Comparison of ENCODE assay signal across 8 cellular contexts in the genomic region with DNA sequence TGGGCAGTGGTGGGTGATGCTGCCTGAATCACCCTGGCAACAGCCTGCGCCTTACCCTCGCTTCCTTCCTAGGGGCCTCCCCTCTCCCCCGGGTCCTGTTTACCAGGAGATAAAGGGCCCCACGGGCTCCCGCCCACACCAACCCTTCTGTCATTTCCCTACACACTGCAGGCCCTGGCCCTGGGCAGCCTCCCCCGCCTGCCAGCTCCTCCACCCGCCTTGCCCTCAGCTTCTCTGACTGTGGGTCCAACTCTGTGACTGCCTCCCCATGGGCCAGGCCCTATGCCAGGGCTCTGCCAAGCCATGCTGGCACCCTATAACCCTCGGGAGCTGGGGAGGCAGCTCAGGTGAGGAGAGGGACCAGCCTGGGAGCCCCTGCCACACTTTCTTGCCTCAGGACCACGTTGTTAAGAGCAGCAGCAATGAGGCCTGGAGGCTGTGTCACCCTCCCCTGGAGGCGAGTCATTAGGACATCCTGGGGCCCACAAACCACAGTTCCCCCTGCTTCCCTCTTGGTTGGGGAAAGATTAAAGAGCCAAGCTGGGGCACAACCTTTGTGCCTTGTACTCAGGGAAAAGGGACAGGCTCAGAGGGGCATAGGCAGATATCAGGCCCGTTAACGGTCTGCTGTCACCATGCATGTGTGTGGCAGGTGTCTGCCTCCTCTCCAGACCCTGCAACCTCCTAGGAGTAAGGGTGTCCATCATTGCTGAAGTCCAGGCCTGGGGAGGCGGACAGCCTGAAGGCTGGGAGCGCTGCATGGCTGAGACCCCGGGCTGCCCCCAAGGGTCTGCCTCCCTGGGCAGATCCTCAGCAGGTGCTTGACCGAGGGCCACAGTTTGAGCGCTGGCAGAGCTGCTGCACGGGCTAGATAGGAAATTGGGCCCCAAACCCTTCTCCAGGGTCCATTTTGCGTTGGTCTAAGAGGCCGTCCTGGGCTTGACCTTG. TPM values are rescaled to one million over a fixed set of nuclear protein-coding genes. Genes with fewer than 3 reads are reported as not detected.
DNase-seq lines count a peak whose midpoint lies in the region; ATAC-seq, FAIRE-seq and TF ChIP-seq lines count a peak whose summit lies in the region.

No MANE protein-coding gene starts in this region.

- TF ChIP-seq CTCF in mesothelial cell of epicardium (IDR thresholded peaks at IDR 0.05; ENCODE audit: unreplicated experiment), result no peak

- H3K4me1 Mint-ChIP-seq in activated T-helper 1 cell treated with anti-CD3 and anti-CD28 coated beads, Interleukin-12 subunit alpha, Interleukin-12 subunit beta, Interleukin-2, Interleukin-4 antibody, amounts not matched to agents 30 ng/mL and 10 ng/mL and 1 ng/mL, durations not matched to agents 14 hours and 24 hours and 36 hours (ENCODE audit: low read depth), result peaks cover 33% of the 10 kb centered on the region
- peaks cover 29% of the 10 kb centered on the region for H3K4me1 Mint-ChIP-seq in mesothelial cell of epicardium

- H3K27ac Mint-ChIP-seq in activated T-helper 1 cell treated with anti-CD3 and anti-CD28 coated beads, Interleukin-12 subunit alpha, Interleukin-12 subunit beta, Interleukin-2, Interleukin-4 antibody, amounts not matched to agents 30 ng/mL and 10 ng/mL and 1 ng/mL, durations not matched to agents 14 hours and 24 hours and 36 hours, result peak overlapping the region; percentile 86
- H3K27ac Mint-ChIP-seq in mesothelial cell of epicardium, result no peak overlapping the region

- DNase-seq in COLO668 (lab: John Stamatoyannopoulos, UW; ENCODE audit: unreplicated experiment), result peak; percentile 83
- peak; percentile 33 for DNase-seq in LHCN-M2 (ENCODE audit: low read depth)
- no peak for DNase-seq in activated T-helper 1 cell treated with anti-CD3 and anti-CD28 coated beads, Interleukin-12 subunit alpha, Interleukin-12 subunit beta, Interleukin-2, Interleukin-4 antibody, amounts not matched to agents 30 ng/mL and 10 ng/mL and 1 ng/mL, durations not matched to agents 14 hours and 24 hours and 36 hours (ENCODE audit: low spot score)
- no peak for DNase-seq in mesothelial cell of epicardium (ENCODE audit: low spot score in 2 of 2, unreplicated experiment in 2 of 2)
- DNase-seq in SHP77 treated with DMSO at 0.1 percent for 48 hours (lab: John Stamatoyannopoulos, UW), result no peak
- DNase-seq in LoVo (ENCODE audit: low spot score), result no peak
- DNase-seq in urothelium cell line (ENCODE audit: low spot score), result no peak

- ATAC-seq in GM21360 (IDR thresholded peaks at IDR 0.05; ENCODE audit: unreplicated experiment), result no peak

- H3K9me3 Mint-ChIP-seq in activated T-helper 1 cell treated with anti-CD3 and anti-CD28 coated beads, Interleukin-12 subunit alpha, Interleukin-12 subunit beta, Interleukin-2, Interleukin-4 antibody, amounts not matched to agents 30 ng/mL and 10 ng/mL and 1 ng/mL, durations not matched to agents 14 hours and 24 hours and 36 hours, result no peaks in the 10 kb centered on the region
- H3K9me3 Mint-ChIP-seq in mesothelial cell of epicardium, result no peaks in the 10 kb centered on the region

- H3K4me3 Mint-ChIP-seq in activated T-helper 1 cell treated with anti-CD3 and anti-CD28 coated beads, Interleukin-12 subunit alpha, Interleukin-12 subunit beta, Interleukin-2, Interleukin-4 antibody, amounts not matched to agents 30 ng/mL and 10 ng/mL and 1 ng/mL, durations not matched to agents 14 hours and 24 hours and 36 hours, result peak overlapping the region; percentile 87
- peak overlapping the region; percentile 26 for H3K4me3 Mint-ChIP-seq in mesothelial cell of epicardium

- peaks cover 20% of the 10 kb centered on the region for H3K36me3 Mint-ChIP-seq in activated T-helper 1 cell treated with anti-CD3 and anti-CD28 coated beads, Interleukin-12 subunit alpha, Interleukin-12 subunit beta, Interleukin-2, Interleukin-4 antibody, amounts not matched to agents 30 ng/mL and 10 ng/mL and 1 ng/mL, durations not matched to agents 14 hours and 24 hours and 36 hours (ENCODE audit: low read depth)
- peaks cover 10% of the 10 kb centered on the region for H3K36me3 Mint-ChIP-seq in mesothelial cell of epicardium

- no peak for FAIRE-seq in urothelium cell line (lab: Jason Lieb, UNC)

- intact Hi-C loops in activated T-helper 1 cell treated with anti-CD3 and anti-CD28 coated beads, Interleukin-12 subunit alpha, Interleukin-12 subunit beta, Interleukin-2, Interleukin-4 antibody, amounts not matched to agents 30 ng/mL and 10 ng/mL and 1 ng/mL, durations not matched to agents 14 hours and 24 hours and 36 hours (cut with micrococcal nuclease), result loop anchor here (2.0 to 10.0 kb wide), 4 partner anchors 105 to 1569 kb away; partner anchors contain the start of gene PHYKPL

- H3K27me3 Mint-ChIP-seq in activated T-helper 1 cell treated with anti-CD3 and anti-CD28 coated beads, Interleukin-12 subunit alpha, Interleukin-12 subunit beta, Interleukin-2, Interleukin-4 antibody, amounts not matched to agents 30 ng/mL and 10 ng/mL and 1 ng/mL, durations not matched to agents 14 hours and 24 hours and 36 hours (ENCODE audit: insufficient read depth), result no peaks in the 10 kb centered on the region
- no peaks in the 10 kb centered on the region for H3K27me3 Mint-ChIP-seq in mesothelial cell of epicardium (ENCODE audit: low read depth)

RNA-seq across cellular contexts. Expression of gene MGAT4B, which starts 2.7 kb away (rescaled TPM):
- 150 and 157 TPM in 2 replicates for total RNA-seq in LHCN-M2 (2014; rRNA removed)
- 184 TPM for polyA plus RNA-seq in LHCN-M2 (2012)
- 124 and 132 TPM in 2 replicates for total RNA-seq in activated T-helper 1 cell treated with anti-CD3 and anti-CD28 coated beads, Interleukin-12 subunit alpha, Interleukin-12 subunit beta, Interleukin-2, Interleukin-4 antibody, amounts not matched to agents 30 ng/mL and 10 ng/mL and 1 ng/mL, durations not matched to agents 14 hours and 24 hours and 36 hours
- 131 to 133 TPM (median 131 TPM) in 3 replicates for total RNA-seq in mesothelial cell of epicardium

RNA-seq across cellular contexts. Expression of gene LTC4S, which starts 10.1 kb away (rescaled TPM):
- total RNA-seq in LHCN-M2 (2014; rRNA removed), result not detected in 2 replicates
- 0.53 TPM for polyA plus RNA-seq in LHCN-M2 (2012)
- total RNA-seq in activated T-helper 1 cell treated with anti-CD3 and anti-CD28 coated beads, Interleukin-12 subunit alpha, Interleukin-12 subunit beta, Interleukin-2, Interleukin-4 antibody, amounts not matched to agents 30 ng/mL and 10 ng/mL and 1 ng/mL, durations not matched to agents 14 hours and 24 hours and 36 hours, result 0.64 and 1.7 TPM in 2 replicates
- total RNA-seq in mesothelial cell of epicardium, result 4.7 to 5.2 TPM (median 5.0 TPM) in 3 replicates

RNA-seq across cellular contexts. Expression of gene SQSTM1, which starts 16.8 kb away (rescaled TPM):
- 387 and 548 TPM in 2 replicates for total RNA-seq in LHCN-M2 (2014; rRNA removed)
- polyA plus RNA-seq in LHCN-M2 (2012), result 748 TPM
- total RNA-seq in activated T-helper 1 cell treated with anti-CD3 and anti-CD28 coated beads, Interleukin-12 subunit alpha, Interleukin-12 subunit beta, Interleukin-2, Interleukin-4 antibody, amounts not matched to agents 30 ng/mL and 10 ng/mL and 1 ng/mL, durations not matched to agents 14 hours and 24 hours and 36 hours, result 221 and 233 TPM in 2 replicates
- 145 to 149 TPM (median 146 TPM) in 3 replicates for total RNA-seq in mesothelial cell of epicardium

RNA-seq across cellular contexts. Expression of gene MRNIP, which starts 54.7 kb away (rescaled TPM):
- total RNA-seq in LHCN-M2 (2014; rRNA removed), result 12.5 and 15.3 TPM in 2 replicates
- polyA plus RNA-seq in LHCN-M2 (2012), result 10.8 TPM
- 24.6 and 26.3 TPM in 2 replicates for total RNA-seq in activated T-helper 1 cell treated with anti-CD3 and anti-CD28 coated beads, Interleukin-12 subunit alpha, Interleukin-12 subunit beta, Interleukin-2, Interleukin-4 antibody, amounts not matched to agents 30 ng/mL and 10 ng/mL and 1 ng/mL, durations not matched to agents 14 hours and 24 hours and 36 hours
- 44.1 to 48.2 TPM (median 47.0 TPM) in 3 replicates for total RNA-seq in mesothelial cell of epicardium

Comparison
In these comparisons a context has a peak if more than half of its experiments do, and no peak if none do; other contexts are left out.
1. DNase-seq: peak in COLO668 (single experiment) and LHCN-M2 (single experiment); none in activated T-helper 1 cell treated with anti-CD3 and anti-CD28 coated beads, Interleukin-12 subunit alpha, Interleukin-12 subunit beta, Interleukin-2, Interleukin-4 antibody, amounts not matched to agents 30 ng/mL and 10 ng/mL and 1 ng/mL, durations not matched to agents 14 hours and 24 hours and 36 hours (single experiment), mesothelial cell of epicardium (0 of 2), SHP77 treated with DMSO at 0.1 percent for 48 hours (single experiment), LoVo (single experiment) and urothelium cell line (single experiment).